ENCODE assay signal across 10 cellular contexts in genomic region chr12:103933237-103933636, GRCh38. TPM values are rescaled to one million over a fixed set of nuclear protein-coding genes. Genes with fewer than 3 reads are reported as not detected.
A peak's percentile ranks its signal among the peaks of the same experiment; 100 is the strongest.
DNase-seq lines count a peak whose midpoint lies in the region; ATAC-seq and TF ChIP-seq lines count a peak whose summit lies in the region.
"Had no signal": no experiment of that assay in that cellular context is flagged by ENCODE, and none has a peak within 500 bp of the region (broad histone marks: within the 10 kb centered on the region; RNA-seq: fewer than 3 reads in every experiment).

No MANE protein-coding gene starts in this region.

- no peak overlapping the region for H3K27ac ChIP-seq in left lung

- peak overlapping the region; percentile 95 for H3K4me3 Mint-ChIP-seq in activated T-helper 17 cell treated with anti-CD3 and anti-CD28 coated beads, Interleukin-2, amount 50 U/mL, for 72 hours
- peak overlapping the region; percentile 36 for H3K4me3 Mint-ChIP-seq in mesothelial cell of epicardium

- no peaks in the 10 kb centered on the region for H3K9me3 ChIP-seq in left lung

- H3K4me1 ChIP-seq in left lung: peaks cover 22 to 73% of the 10 kb centered on the region in 2 donors

- no peak for TF ChIP-seq CTCF in mesothelial cell of epicardium (IDR thresholded peaks at IDR 0.05; ENCODE audit: unreplicated experiment)
- TF ChIP-seq CTCF in left lung (IDR thresholded peaks at IDR 0.05): no peak

- H3K27me3 ChIP-seq in left lung: no peaks in the 10 kb centered on the region

- no peaks in the 10 kb centered on the region for H3K9me3 Mint-ChIP-seq in activated T-helper 17 cell treated with anti-CD3 and anti-CD28 coated beads, Interleukin-2, amount 50 U/mL, for 72 hours
- no peaks in the 10 kb centered on the region for H3K9me3 Mint-ChIP-seq in mesothelial cell of epicardium

- H3K4me3 ChIP-seq in left lung: peak overlapping the region in 1 of 2 donors; percentile 96

- peak; percentile 4 for DNase-seq in AG08395 (ENCODE audit: low spot score)
- no peak for DNase-seq in mesothelial cell of epicardium (ENCODE audit: low spot score in 2 of 2, unreplicated experiment in 2 of 2)
- no peak for DNase-seq in effector CD8-positive, alpha-beta T cell (lab: John Stamatoyannopoulos, UW)
- DNase-seq in left lung: no peak
- DNase-seq in NK-92 treated with Interleukin-12 subunit alpha and Interleukin-12 subunit beta, amount 100 ng/mL, for 24 hours (lab: John Stamatoyannopoulos, UW): no peak
- DNase-seq: activated CD4-positive, CD25-positive, alpha-beta regulatory T cell; stimulated activated CD4-positive, alpha-beta T cell treated with anti-CD3 and anti-CD28 coated beads, Interleukin-2, amount 100 ng/mL, for 48 hours had no signal

- intact Hi-C loops in left lung (cut with DNase I): no loop called here

- peaks cover 0 to 65% of the 10 kb centered on the region in 2 donors for H3K36me3 ChIP-seq in left lung

- peak; percentile 3 for TF ChIP-seq POLR2A in GM18951 (IDR thresholded peaks at IDR 0.05; ENCODE audit: extremely low read depth, insufficient read depth, insufficient read length)

- in situ Hi-C loops in GM18951 (cut with MboI; ENCODE audit: low sequenced_read_pairs, unreplicated experiment): no loop called here

- H3K27me3 Mint-ChIP-seq in activated T-helper 17 cell treated with anti-CD3 and anti-CD28 coated beads, Interleukin-2, amount 50 U/mL, for 72 hours: no peaks in the 10 kb centered on the region
- H3K27me3 Mint-ChIP-seq in mesothelial cell of epicardium (ENCODE audit: low read depth): peaks cover 3% of the 10 kb centered on the region

- no peak overlapping the region for H3K27ac Mint-ChIP-seq in activated T-helper 17 cell treated with anti-CD3 and anti-CD28 coated beads, Interleukin-2, amount 50 U/mL, for 72 hours
- peak overlapping the region; percentile 53 for H3K27ac Mint-ChIP-seq in mesothelial cell of epicardium

- H3K36me3 Mint-ChIP-seq in activated T-helper 17 cell treated with anti-CD3 and anti-CD28 coated beads, Interleukin-2, amount 50 U/mL, for 72 hours (ENCODE audit: low read depth): peaks cover 91% of the 10 kb centered on the region
- H3K36me3 Mint-ChIP-seq in mesothelial cell of epicardium: peaks cover 31% of the 10 kb centered on the region

- H3K4me1 Mint-ChIP-seq in activated T-helper 17 cell treated with anti-CD3 and anti-CD28 coated beads, Interleukin-2, amount 50 U/mL, for 72 hours: peaks cover 33% of the 10 kb centered on the region
- H3K4me1 Mint-ChIP-seq in mesothelial cell of epicardium: peaks cover 46% of the 10 kb centered on the region

- no peak for ATAC-seq in activated T-helper 17 cell treated with anti-CD3 and anti-CD28 coated beads, Interleukin-2, amount 50 U/mL, for 72 hours (replicated peaks)
- ATAC-seq in left lung (no peak), GM18517 (IDR thresholded peaks at IDR 0.05; ENCODE audit: unreplicated experiment) (no peak)

RNA-seq across cellular contexts. Expression of gene HSP90B1, which starts 3.0 kb away (rescaled TPM):
- total RNA-seq in activated T-helper 17 cell treated with anti-CD3 and anti-CD28 coated beads, Interleukin-2, amount 50 U/mL, for 72 hours: 100 to 1,000 TPM; 324 to 453 TPM
- 765 to 795 TPM (median 788 TPM) in 3 replicates for total RNA-seq in mesothelial cell of epicardium
- 1,000 to 10,000 TPM in 1 of 2 donors, 100 to 1,000 TPM in 1; 751 to 1,097 TPM for total RNA-seq in left lung

RNA-seq across cellular contexts. Expression of gene TDG, which starts 32.4 kb away (rescaled TPM):
- 10 to 100 TPM; 35.9 to 38.2 TPM for total RNA-seq in activated T-helper 17 cell treated with anti-CD3 and anti-CD28 coated beads, Interleukin-2, amount 50 U/mL, for 72 hours
- total RNA-seq in mesothelial cell of epicardium: 46.2 to 48.5 TPM (median 48.2 TPM) in 3 replicates
- total RNA-seq in left lung: 10 to 100 TPM; 20.5 to 21.0 TPM
